In the genomic region with DNA sequence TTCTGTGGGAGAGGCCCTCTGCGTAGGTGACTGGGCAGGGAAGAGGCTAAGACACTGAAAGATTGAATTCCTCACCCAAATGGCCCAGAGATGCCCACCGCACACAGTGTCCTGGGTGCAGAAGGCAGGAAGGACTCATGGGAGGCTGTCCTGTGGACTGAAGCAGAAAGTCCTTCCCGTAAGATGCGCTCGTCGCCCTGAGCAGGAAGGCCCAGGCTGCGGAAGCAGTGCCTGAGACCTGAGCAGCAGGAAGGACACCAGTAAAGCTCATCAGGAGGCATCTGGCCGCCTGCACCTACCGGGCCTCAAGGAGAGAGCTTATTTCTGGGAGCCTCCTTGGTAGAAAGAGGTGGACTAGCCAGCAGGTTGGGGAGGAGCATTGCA, we compare ENCODE assay signal across 14 cellular contexts. TPM values are rescaled to one million over a fixed set of nuclear protein-coding genes. Genes with fewer than 3 reads are reported as not detected.
"Had no signal": no experiment of that assay in that cellular context is flagged by ENCODE, and none has a peak within 500 bp of the region (broad histone marks: within the 10 kb centered on the region; RNA-seq: fewer than 3 reads in every experiment).

No MANE protein-coding gene starts in this region.

- ATAC-seq: activated CD8-positive, alpha-beta T cell treated with anti-CD3 and anti-CD28 coated beads, Interleukin-2, amount 10 ng/mL, durations not matched to agents 7 days and 5 days; heart left ventricle; stimulated activated effector memory CD8-positive, alpha-beta T cell treated with anti-CD3 and anti-CD28 coated beads, Interleukin-12 subunit alpha, Interleukin-12 subunit beta, amount 100 ng/mL, for 72 hours had no signal

- H3K9ac ChIP-seq: neural progenitor cell had no signal

- H3K36me3 Mint-ChIP-seq: activated naive CD8-positive, alpha-beta T cell treated with anti-CD3 and anti-CD28 coated beads for 36 hours; neural progenitor cell; stimulated activated effector memory CD8-positive, alpha-beta T cell treated with anti-CD3 and anti-CD28 coated beads, Interleukin-12 subunit alpha, Interleukin-12 subunit beta, amount 100 ng/mL, for 72 hours; type B pancreatic cell had no signal

- H3K9me3 Mint-ChIP-seq: activated naive CD8-positive, alpha-beta T cell treated with anti-CD3 and anti-CD28 coated beads for 36 hours; neural progenitor cell; stimulated activated effector memory CD8-positive, alpha-beta T cell treated with anti-CD3 and anti-CD28 coated beads, Interleukin-12 subunit alpha, Interleukin-12 subunit beta, amount 100 ng/mL, for 72 hours; T-helper 1 cell treated with Interleukin-12 subunit alpha and Interleukin-12 subunit beta and Interleukin-4 antibody, amounts not matched to agents 30 μg/mL and 1 μg/mL, for 36 hours; type B pancreatic cell had no signal

- H3K27me3 ChIP-seq: brain microvascular endothelial cell had no signal

- H3K4me3 Mint-ChIP-seq: activated CD8-positive, alpha-beta T cell treated with anti-CD3 and anti-CD28 coated beads, Interleukin-2, amount 10 ng/mL, durations not matched to agents 7 days and 5 days; activated naive CD8-positive, alpha-beta T cell treated with anti-CD3 and anti-CD28 coated beads for 36 hours; neural progenitor cell; stimulated activated effector memory CD8-positive, alpha-beta T cell treated with anti-CD3 and anti-CD28 coated beads, Interleukin-12 subunit alpha, Interleukin-12 subunit beta, amount 100 ng/mL, for 72 hours; T-helper 1 cell treated with Interleukin-12 subunit alpha and Interleukin-12 subunit beta and Interleukin-4 antibody, amounts not matched to agents 30 μg/mL and 1 μg/mL, for 36 hours; type B pancreatic cell had no signal

- H3K27ac Mint-ChIP-seq: activated CD8-positive, alpha-beta T cell treated with anti-CD3 and anti-CD28 coated beads, Interleukin-2, amount 10 ng/mL, durations not matched to agents 7 days and 5 days; activated naive CD8-positive, alpha-beta T cell treated with anti-CD3 and anti-CD28 coated beads for 36 hours; neural progenitor cell; T-helper 1 cell treated with Interleukin-12 subunit alpha and Interleukin-12 subunit beta and Interleukin-4 antibody, amounts not matched to agents 30 μg/mL and 1 μg/mL, for 36 hours; type B pancreatic cell had no signal

- H3K9me3 ChIP-seq: heart left ventricle, left ventricle myocardium inferior had no signal

- DNase-seq: activated CD4-positive, alpha-beta T cell treated with anti-CD3 and anti-CD28 coated beads for 48 hours; activated CD8-positive, alpha-beta T cell treated with anti-CD3 and anti-CD28 coated beads, Interleukin-2, amount 10 ng/mL, durations not matched to agents 7 days and 5 days; activated gamma-delta T cell treated with Interleukin-2 at 50 U/mL for 16 hours; activated naive CD8-positive, alpha-beta T cell treated with anti-CD3 and anti-CD28 coated beads for 36 hours; brain microvascular endothelial cell; heart left ventricle; left ventricle myocardium inferior; mesendoderm; small intestine had no signal

- H3K27ac ChIP-seq: brain microvascular endothelial cell, heart left ventricle, left ventricle myocardium inferior, neural progenitor cell had no signal

- H3K36me3 ChIP-seq: brain microvascular endothelial cell, heart left ventricle, left ventricle myocardium inferior, neural progenitor cell had no signal

- H2AFZ ChIP-seq: neural progenitor cell had no signal

- H3K4me2 ChIP-seq: neural progenitor cell had no signal

- H3K4me3 ChIP-seq: heart left ventricle, left ventricle myocardium inferior, neural progenitor cell had no signal

RNA-seq across cellular contexts. Expression of gene PAK6, which starts 3.3 kb away (rescaled TPM):
- total RNA-seq: fibroblast of lung had no signal

RNA-seq across cellular contexts. Expression of gene ANKRD63, which starts 40.7 kb away (rescaled TPM):
- total RNA-seq: activated naive CD8-positive, alpha-beta T cell treated with anti-CD3 and anti-CD28 coated beads for 36 hours; fibroblast of lung; left ventricle myocardium inferior had no signal
- polyA plus RNA-seq: fibroblast of lung, heart left ventricle had no signal
